8 cellular contexts compared by ENCODE assay signal in genomic region chr3:102229062-102229655, GRCh38.
A peak's percentile ranks its signal among the peaks of the same experiment; 100 is the strongest.
DNase-seq lines count a peak whose midpoint lies in the region; ATAC-seq, FAIRE-seq and TF ChIP-seq lines count a peak whose summit lies in the region.

No MANE protein-coding gene starts in this region.

- no TSS peak for BruUV-seq in HCT116 (replicated peaks; lab: Mats Ljungman, UMichigan)

- 24 to 30% (median 27%) methylated on average over 7 of the region's 7 CpGs for WGBS in heart left ventricle, 4 donors

- no peaks in the 10 kb centered on the region for H3K9me3 Mint-ChIP-seq in activated naive CD4-positive, alpha-beta T cell treated with anti-CD3 and anti-CD28 coated beads, Interleukin-2, amount 50 U/mL, for 72 hours

- H3K9ac ChIP-seq in HCT116 (ENCODE audit: low read length): no peak overlapping the region

- FAIRE-seq in G401.6 (lab: Jason Lieb, UNC): peak; percentile 48
- no peak for FAIRE-seq in GM12892 (lab: Jason Lieb, UNC)

- peak overlapping the region; percentile 70 for H2AFZ ChIP-seq in HCT116 (ENCODE audit: low read depth, low read length, poor library complexity, severe bottlenecking)

- H3K27me3 ChIP-seq in HCT116 (ENCODE audit: insufficient read depth, low read length) (no peaks in the 10 kb centered on the region), heart left ventricle (peaks cover 0 to 3% (median 0%) of the 10 kb centered on the region in 9 donors)

- H3K9me3 ChIP-seq in HCT116 (ENCODE audit: control insufficient read depth in 1 of 2, insufficient read depth in 1 of 2, low read depth in 1 of 2, low read length in 2 of 2) (no peaks in the 10 kb centered on the region), heart left ventricle (no peaks in the 10 kb centered on the region)

- DNase-seq in HCT116 (ENCODE audit: low read depth, low spot score) (peak; percentile 78), NCI-H1092 treated with DMSO at 0.1 percent for 48 hours (lab: John Stamatoyannopoulos, UW) (peak; percentile 49), SKM-1 (lab: John Stamatoyannopoulos, UW; ENCODE audit: unreplicated experiment) (peak; percentile 57), heart left ventricle (peak; percentile 42 to 63 (median 54)), putamen (ENCODE audit: low spot score) (peak; percentile 79), GM12892 (ENCODE audit: insufficient read length) (no peak)
- peak in 1 of 2 donors; percentile 77 for DNase-seq in activated naive CD4-positive, alpha-beta T cell treated with anti-CD3 and anti-CD28 coated beads, Interleukin-2, amount 50 U/mL, for 72 hours (ENCODE audit: low spot score in 2 of 2)

- TF ChIP-seq RAD21 in HCT116 (IDR thresholded peaks at IDR 0.05; ENCODE audit: low read depth): peak; percentile 96

- peak; percentile 87 for ATAC-seq in HCT116
- peak; percentile 69 to 75 for ATAC-seq in activated naive CD4-positive, alpha-beta T cell treated with anti-CD3 and anti-CD28 coated beads, Interleukin-2, amount 50 U/mL, for 72 hours
- peak; percentile 62 to 80 (median 73) for ATAC-seq in heart left ventricle

- H3K4me1 ChIP-seq in HCT116 (ENCODE audit: control insufficient read depth in 1 of 2, insufficient read depth in 2 of 2, low read length in 2 of 2): peaks cover 0 to 6% of the 10 kb centered on the region in 2 experiments; a peak in 1 of 4 replicates
- H3K4me1 ChIP-seq in heart left ventricle: peaks cover 0 to 21% (median 0%) of the 10 kb centered on the region in 12 donors

- TF ChIP-seq POLR2A in HCT116 (IDR thresholded peaks at IDR 0.05; ENCODE audit: borderline replicate concordance, extremely low read depth, insufficient read depth, insufficient read length): no peak
- no peak for TF ChIP-seq POLR2A in heart left ventricle (IDR thresholded peaks at IDR 0.05)
- TF ChIP-seq POLR2A in GM12892 (IDR thresholded peaks at IDR 0.05; ENCODE audit: low read depth, low read length): no peak

- no peak overlapping the region for H3K4me3 ChIP-seq in HCT116 (replicated peaks in 1 of 2; ENCODE audit: low read depth in 1 of 2, low read length in 2 of 2)
- no peak overlapping the region for H3K4me3 ChIP-seq in heart left ventricle

- no peaks in the 10 kb centered on the region for H4K20me1 ChIP-seq in HCT116 (ENCODE audit: insufficient read depth)

- POLR2A ChIA-PET in HCT116 (lab: Charles Lee): interaction anchor here (0.7 to 1.9 kb wide), 3 partner anchors 270 to 307 kb away, joined by 4 to 8 read pairs (median 6); no protein-coding TSS in a partner anchor

- no peaks in the 10 kb centered on the region for H3K36me3 Mint-ChIP-seq in activated naive CD4-positive, alpha-beta T cell treated with anti-CD3 and anti-CD28 coated beads, Interleukin-2, amount 50 U/mL, for 72 hours

- H3K36me3 ChIP-seq in HCT116 (ENCODE audit: control insufficient read depth in 1 of 2, insufficient read depth in 2 of 2, low read length in 2 of 2): no peaks in the 10 kb centered on the region
- no peaks in the 10 kb centered on the region for H3K36me3 ChIP-seq in heart left ventricle

- peak; percentile 83 to 92 (median 86); a peak in 5 of 6 replicates for TF ChIP-seq CTCF in HCT116 (IDR thresholded peaks at IDR 0.05 in 2 of 3, conservative IDR thresholded peaks at IDR 0.05 in 1 of 3; ENCODE audit: borderline replicate concordance in 1 of 3, insufficient read depth in 1 of 3, low read depth in 2 of 3, low read length in 2 of 3)
- peak; percentile 87 to 97 (median 93) for TF ChIP-seq CTCF in heart left ventricle (IDR thresholded peaks at IDR 0.05)

- RAD21 ChIA-PET in HCT116 (lab: Charles Lee; ENCODE audit: low non-redundant PET in 1 of 2, low total read pairs in 2 of 2, uncharacterized antibody in 2 of 2, unreplicated experiment in 2 of 2): interaction anchor here (1.0 to 2.5 kb wide), 10 partner anchors 9 to 512 kb away, joined by 3 to 30 read pairs (median 4); no protein-coding TSS in a partner anchor

- no peaks in the 10 kb centered on the region for H3K79me2 ChIP-seq in HCT116 (ENCODE audit: insufficient read depth, low read length)

- H3K27ac ChIP-seq in HCT116 (ENCODE audit: low read depth, low read length) (no peak overlapping the region), heart left ventricle (no peak overlapping the region)

- 0 out of 2 replicates have a peak overlapping the region, but pooled peaks have one; percentile 27 for H3K4me2 ChIP-seq in HCT116 (ENCODE audit: low read length)

- intact Hi-C loops in HCT116 (cut with micrococcal nuclease) (loop anchor here (1.0 to 2.0 kb wide), 4 partner anchors 300 to 512 kb away; no protein-coding TSS in a partner anchor), heart left ventricle (cut with DNase I) (loop anchor here in 8 of 10 donors (1.0 to 10.0 kb wide), 6 partner anchors 224 to 534 kb away; no protein-coding TSS in a partner anchor)

- H3K27ac Mint-ChIP-seq in activated naive CD4-positive, alpha-beta T cell treated with anti-CD3 and anti-CD28 coated beads, Interleukin-2, amount 50 U/mL, for 72 hours: no peak overlapping the region

- H3K9me2 ChIP-seq in HCT116 (ENCODE audit: insufficient read depth): no peaks in the 10 kb centered on the region

- CTCF ChIA-PET in HCT116 (lab: Charles Lee): interaction anchor here (0.7 to 3.2 kb wide), 33 partner anchors 8 to 1752 kb away, joined by 3 to 140 read pairs (median 4); no protein-coding TSS in a partner anchor

TF ChIP-seq in HCT116, 20 proteins besides CTCF, POLR2A, EP300 and RAD21:
- TF ChIP-seq EGR1 (IDR thresholded peaks at IDR 0.05; ENCODE audit: low read depth) (no peak), ZBTB33 (IDR thresholded peaks at IDR 0.05; ENCODE audit: extremely low read depth, insufficient replicate concordance, low read length) (no peak)
